Comparison of ENCODE assay signal across 18 cellular contexts in genomic region chr11:103069367-103069766, GRCh38. TPM values are rescaled to one million over a fixed set of nuclear protein-coding genes. Genes with fewer than 3 reads are reported as not detected.
A peak's percentile ranks its signal among the peaks of the same experiment; 100 is the strongest.
DNase-seq lines count a peak whose midpoint lies in the region; ATAC-seq lines count a peak whose summit lies in the region.
"Had no signal": no experiment of that assay in that cellular context is flagged by ENCODE, and none has a peak within 500 bp of the region (broad histone marks: within the 10 kb centered on the region; RNA-seq: fewer than 3 reads in every experiment).

No MANE protein-coding gene starts in this region.

- peaks cover 0 to 1% of the 10 kb centered on the region in 2 donors for H3K27me3 Mint-ChIP-seq in CD8-positive, alpha-beta memory T cell
- H3K27me3 Mint-ChIP-seq in activated T-helper 2 cell treated with anti-CD3 and anti-CD28 coated beads, Interferon-gamma antibody, Interleukin-2, Interleukin-4, amounts not matched to agents 10 μg/mL and 5 μg/mL and 100 μg/mL, durations not matched to agents 14 hours and 24 hours and 36 hours (ENCODE audit: low read depth) = no peaks in the 10 kb centered on the region
- no peaks in the 10 kb centered on the region for H3K27me3 Mint-ChIP-seq in naive B cell

- H3K27ac ChIP-seq in CD8-positive, alpha-beta memory T cell (ENCODE audit: low read depth, low read length) = no peak overlapping the region
- H3K27ac ChIP-seq: colonic mucosa had no signal

- ATAC-seq in naive B cell (ENCODE audit: low read depth in 2 of 2) (no peak), HG03469 (IDR thresholded peaks at IDR 0.05; ENCODE audit: unreplicated experiment) (no peak), HG03108 (IDR thresholded peaks at IDR 0.05; ENCODE audit: unreplicated experiment) (no peak)
- ATAC-seq: right cardiac atrium had no signal

- DNase-seq in NCI-H510A treated with DMSO at 0.1 percent for 48 hours (lab: John Stamatoyannopoulos, UW) (peak; percentile 49), NCI-H510A (lab: John Stamatoyannopoulos, UW) (no peak), naive B cell (no peak), NCI-H748 (lab: John Stamatoyannopoulos, UW; ENCODE audit: unreplicated experiment) (no peak)
- no peak for DNase-seq in CD8-positive, alpha-beta memory T cell
- no peak for DNase-seq in activated T-helper 2 cell treated with anti-CD3 and anti-CD28 coated beads, Interferon-gamma antibody, Interleukin-2, Interleukin-4, amounts not matched to agents 10 μg/mL and 5 μg/mL and 100 μg/mL, durations not matched to agents 14 hours and 24 hours and 36 hours (ENCODE audit: low spot score)
- DNase-seq: activated CD4-positive, CD25-positive, alpha-beta regulatory T cell; colonic mucosa; EL; erythroblast; glutamatergic neuron; NCI-H1694 treated with DMSO at 0.1 percent for 48 hours; NCI-H82; right cardiac atrium; RPMI8226; stimulated activated CD4-positive, alpha-beta T cell treated with anti-CD3 and anti-CD28 coated beads, Interleukin-1b, Interleukin-23, amount 100 ng/mL, for 48 hours had no signal

- H3K9me3 Mint-ChIP-seq in CD8-positive, alpha-beta memory T cell = no peaks in the 10 kb centered on the region
- no peaks in the 10 kb centered on the region for H3K9me3 Mint-ChIP-seq in activated T-helper 2 cell treated with anti-CD3 and anti-CD28 coated beads, Interferon-gamma antibody, Interleukin-2, Interleukin-4, amounts not matched to agents 10 μg/mL and 5 μg/mL and 100 μg/mL, durations not matched to agents 14 hours and 24 hours and 36 hours
- peaks cover 0 to 2% (median 0%) of the 10 kb centered on the region in 7 donors for H3K9me3 Mint-ChIP-seq in naive B cell

- H3K36me3 Mint-ChIP-seq in CD8-positive, alpha-beta memory T cell = peaks cover 0 to 43% (median 13%) of the 10 kb centered on the region in 3 donors
- H3K36me3 Mint-ChIP-seq in activated T-helper 2 cell treated with anti-CD3 and anti-CD28 coated beads, Interferon-gamma antibody, Interleukin-2, Interleukin-4, amounts not matched to agents 10 μg/mL and 5 μg/mL and 100 μg/mL, durations not matched to agents 14 hours and 24 hours and 36 hours (ENCODE audit: low read depth) = peaks cover 70% of the 10 kb centered on the region
- no peaks in the 10 kb centered on the region for H3K36me3 Mint-ChIP-seq in naive B cell

- CTCF ChIA-PET in CD8-positive, alpha-beta memory T cell (lab: Charles Lee) = no interaction called here

- peak overlapping the region in 6 of 7 donors; percentile 51 to 80 (median 56) for H3K4me3 Mint-ChIP-seq in CD8-positive, alpha-beta memory T cell
- H3K4me3 Mint-ChIP-seq in activated T-helper 2 cell treated with anti-CD3 and anti-CD28 coated beads, Interferon-gamma antibody, Interleukin-2, Interleukin-4, amounts not matched to agents 10 μg/mL and 5 μg/mL and 100 μg/mL, durations not matched to agents 14 hours and 24 hours and 36 hours (ENCODE audit: low read depth) = peak overlapping the region; percentile 2
- H3K4me3 Mint-ChIP-seq in naive B cell = peak overlapping the region in 6 of 8 donors; percentile 37 to 75 (median 59)

- peaks cover 12% of the 10 kb centered on the region for H3K4me1 ChIP-seq in CD8-positive, alpha-beta memory T cell (ENCODE audit: insufficient read depth, low read length)
- H3K4me1 ChIP-seq: colonic mucosa had no signal

- H3K36me3 ChIP-seq in CD8-positive, alpha-beta memory T cell (ENCODE audit: insufficient read depth, low read length) = no peaks in the 10 kb centered on the region
- H3K36me3 ChIP-seq: colonic mucosa had no signal

- H3K4me1 Mint-ChIP-seq in CD8-positive, alpha-beta memory T cell = peaks cover 47 to 59% (median 53%) of the 10 kb centered on the region in 3 donors
- H3K4me1 Mint-ChIP-seq in activated T-helper 2 cell treated with anti-CD3 and anti-CD28 coated beads, Interferon-gamma antibody, Interleukin-2, Interleukin-4, amounts not matched to agents 10 μg/mL and 5 μg/mL and 100 μg/mL, durations not matched to agents 14 hours and 24 hours and 36 hours (ENCODE audit: low read depth) = peaks cover 47% of the 10 kb centered on the region
- peaks cover 29 to 38% (median 30%) of the 10 kb centered on the region in 3 donors for H3K4me1 Mint-ChIP-seq in naive B cell

- POLR2A ChIA-PET in CD8-positive, alpha-beta memory T cell (lab: Charles Lee) = interaction anchor here (0.8 kb wide), 1 partner anchor 32 kb away, joined by 6 read pairs; no protein-coding TSS in a partner anchor

- intact Hi-C loops in activated T-helper 2 cell treated with anti-CD3 and anti-CD28 coated beads, Interferon-gamma antibody, Interleukin-2, Interleukin-4, amounts not matched to agents 10 μg/mL and 5 μg/mL and 100 μg/mL, durations not matched to agents 14 hours and 24 hours and 36 hours (cut with micrococcal nuclease) = no loop called here

- H3K27me3 ChIP-seq in CD8-positive, alpha-beta memory T cell (ENCODE audit: insufficient read depth, low read length, poor library complexity, severe bottlenecking) = no peaks in the 10 kb centered on the region
- H3K27me3 ChIP-seq: colonic mucosa had no signal

- H3K27ac Mint-ChIP-seq in CD8-positive, alpha-beta memory T cell = peak overlapping the region in 7 of 8 donors; percentile 22 to 87 (median 67)
- H3K27ac Mint-ChIP-seq in activated T-helper 2 cell treated with anti-CD3 and anti-CD28 coated beads, Interferon-gamma antibody, Interleukin-2, Interleukin-4, amounts not matched to agents 10 μg/mL and 5 μg/mL and 100 μg/mL, durations not matched to agents 14 hours and 24 hours and 36 hours = no peak overlapping the region
- H3K27ac Mint-ChIP-seq in naive B cell = peak overlapping the region; percentile 17 to 96 (median 83)

- no peak overlapping the region for H3K4me3 ChIP-seq in CD8-positive, alpha-beta memory T cell (ENCODE audit: low read length)
- H3K4me3 ChIP-seq: colonic mucosa had no signal

- H3K9me3 ChIP-seq in CD8-positive, alpha-beta memory T cell (ENCODE audit: low read length) = no peaks in the 10 kb centered on the region
- H3K9me3 ChIP-seq: colonic mucosa had no signal

RNA-seq across cellular contexts. Expression of gene DCUN1D5, which starts 22.6 kb away (rescaled TPM):
- total RNA-seq in CD8-positive, alpha-beta memory T cell = 10 to 100 TPM; 84.2 to 84.8 TPM
- polyA plus RNA-seq in CD8-positive, alpha-beta memory T cell = 27.6 TPM
- 59.7 and 66.6 TPM in 2 replicates for total RNA-seq in activated T-helper 2 cell treated with anti-CD3 and anti-CD28 coated beads, Interferon-gamma antibody, Interleukin-2, Interleukin-4, amounts not matched to agents 10 μg/mL and 5 μg/mL and 100 μg/mL, durations not matched to agents 14 hours and 24 hours and 36 hours
- polyA plus RNA-seq in naive B cell (ENCODE audit: low read depth in 6 of 6) = 10 to 100 TPM; 17.1 to 33.4 (median 25.9) TPM

RNA-seq across cellular contexts. Expression of gene DYNC2H1, which starts 39.9 kb away (rescaled TPM):
- total RNA-seq in CD8-positive, alpha-beta memory T cell = 1 to 10 TPM; 2.4 to 2.9 TPM
- 1.1 TPM for polyA plus RNA-seq in CD8-positive, alpha-beta memory T cell
- 0.46 and 0.67 TPM in 2 replicates for total RNA-seq in activated T-helper 2 cell treated with anti-CD3 and anti-CD28 coated beads, Interferon-gamma antibody, Interleukin-2, Interleukin-4, amounts not matched to agents 10 μg/mL and 5 μg/mL and 100 μg/mL, durations not matched to agents 14 hours and 24 hours and 36 hours
- polyA plus RNA-seq in naive B cell (ENCODE audit: low read depth in 6 of 6) = under 1 TPM in 5 of 6 donors, not detected in 1; 0.12 to 0.97 (median 0.77) TPM

Comparison
In these comparisons a context has a peak if more than half of its experiments do, and no peak if none do; other contexts are left out.
1. H3K4me3 Mint-ChIP-seq: peak in every context shown above with its lines; median percentile 59 in naive B cell; 56 in CD8-positive, alpha-beta memory T cell; 2 in activated T-helper 2 cell treated with anti-CD3 and anti-CD28 coated beads, Interferon-gamma antibody, Interleukin-2, Interleukin-4, amounts not matched to agents 10 μg/mL and 5 μg/mL and 100 μg/mL, durations not matched to agents 14 hours and 24 hours and 36 hours.